Comparison of ENCODE assay signal across 1 cellular context in the genomic region with DNA sequence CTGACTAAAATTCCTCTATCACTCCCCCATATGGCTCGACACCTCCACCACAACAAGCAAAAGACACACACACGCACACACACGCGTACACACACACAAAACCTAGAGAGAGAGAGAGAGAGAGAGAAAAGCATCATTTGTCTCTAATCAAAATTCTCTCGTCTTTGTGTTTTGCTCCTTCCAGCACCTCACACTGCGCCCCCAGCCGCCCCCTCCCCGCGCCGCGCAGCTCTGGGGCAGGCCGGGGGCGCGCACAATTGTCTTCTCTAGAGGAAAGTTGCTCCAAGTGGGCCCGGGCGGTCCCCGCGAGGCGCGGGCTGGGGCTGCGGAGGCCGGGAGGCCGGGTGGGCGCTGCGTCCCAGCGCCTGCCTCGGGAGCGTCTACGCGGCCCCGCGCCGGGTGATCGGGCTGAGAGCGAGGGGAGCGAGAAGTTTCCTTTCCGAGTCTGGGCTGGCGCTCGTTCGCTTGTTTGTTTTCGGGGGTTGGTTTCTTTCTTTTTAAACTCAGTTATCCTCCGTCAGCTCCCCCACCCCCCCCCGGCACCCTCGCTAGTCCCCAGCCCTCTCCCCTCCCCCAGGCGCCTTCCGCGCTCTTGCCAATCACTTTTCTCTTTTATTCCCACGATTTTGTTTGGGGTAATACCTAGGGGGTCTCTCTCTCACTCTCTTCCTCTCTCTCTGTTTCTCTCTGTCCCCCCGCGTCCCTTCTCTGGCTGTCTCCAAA.
TF ChIP-seq lines count a peak whose summit lies in the region.

No MANE protein-coding gene starts in this region.

TF ChIP-seq in K562, 482 proteins besides CTCF, POLR2A, EP300 and RAD21 (continued from another document and continues in another):
- TF ChIP-seq YY1 (IDR thresholded peaks at IDR 0.05; ENCODE audit: borderline replicate concordance in 1 of 3, control insufficient read depth in 1 of 3, extremely low read depth in 1 of 3, insufficient read depth in 3 of 3, insufficient read length in 1 of 3, insufficient replicate concordance in 2 of 3, low read depth in 1 of 3, low read length in 2 of 3) (peak in 1 of 3 experiments; percentile 8), U2AF1 (optimal IDR thresholded peaks at IDR 0.05; ENCODE audit: low read depth, low read length) (peak; percentile 15), ZNF830 (CRISPR knock-in tag; IDR thresholded peaks at IDR 0.05) (no peak), RBM17 (IDR thresholded peaks at IDR 0.05; ENCODE audit: borderline replicate concordance, low read depth, low read length) (no peak), NCOA1 (IDR thresholded peaks at IDR 0.05; ENCODE audit: low read depth) (no peak), NCOA2 (IDR thresholded peaks at IDR 0.05; ENCODE audit: partially characterized antibody in 2 of 2) (no peak), ZNF79 (CRISPR knock-in tag; IDR thresholded peaks at IDR 0.05; ENCODE audit: low read depth) (no peak), TAF15 (IDR thresholded peaks at IDR 0.05; ENCODE audit: low read depth, low read length) (no peak), FOXP1 (CRISPR knock-in tag; IDR thresholded peaks at IDR 0.05) (no peak), TCF3 (CRISPR knock-in tag; IDR thresholded peaks at IDR 0.05) (no peak), CCAR2 (IDR thresholded peaks at IDR 0.05; ENCODE audit: low read depth, low read length) (no peak), ZFPM2 (CRISPR knock-in tag; IDR thresholded peaks at IDR 0.05) (no peak), PHTF2 (CRISPR knock-in tag; IDR thresholded peaks at IDR 0.05) (no peak), PCBP1 (IDR thresholded peaks at IDR 0.05; ENCODE audit: low read depth, low read length, poor library complexity, severe bottlenecking) (peak; percentile 36), ZNF282 (CRISPR knock-in tag; IDR thresholded peaks at IDR 0.05) (no peak), GABPB2 (CRISPR knock-in tag; conservative IDR thresholded peaks at IDR 0.05) (no peak), MAFG (tag; conservative IDR thresholded peaks at IDR 0.05) (no peak), BHLHE40 (IDR thresholded peaks at IDR 0.05; ENCODE audit: low read length) (no peak), ARHGAP35 (IDR thresholded peaks at IDR 0.05; ENCODE audit: partially characterized antibody) (no peak), HDAC3 (IDR thresholded peaks at IDR 0.05; ENCODE audit: borderline replicate concordance, partially characterized antibody) (no peak), RBM14 (IDR thresholded peaks at IDR 0.05; ENCODE audit: borderline replicate concordance, insufficient read depth, low read depth, low read length) (no peak), LEF1 (IDR thresholded peaks at IDR 0.05) (no peak), CBX8 (IDR thresholded peaks at IDR 0.05; ENCODE audit: borderline replicate concordance, extremely low read depth, low read depth, low read length, poor library complexity, severe bottlenecking) (no peak), ZNF143 (CRISPR knock-in tag; IDR thresholded peaks at IDR 0.05) (no peak), CCNT2 (IDR thresholded peaks at IDR 0.05; ENCODE audit: borderline replicate concordance, extremely low read depth, insufficient read length, low read depth, low read length) (peak; percentile 56), ZBED1 (IDR thresholded peaks at IDR 0.05) (no peak), SUPT5H (IDR thresholded peaks at IDR 0.05) (peak; percentile 44; the same call in 1 of the 2 replicates), ILK (tag; IDR thresholded peaks at IDR 0.05; ENCODE audit: borderline replicate concordance, low read depth) (no peak), ZNF354B (CRISPR knock-in tag; IDR thresholded peaks at IDR 0.05) (no peak), HNRNPLL (IDR thresholded peaks at IDR 0.05; ENCODE audit: low read depth, low read length, poor library complexity, severe bottlenecking) (no peak), KLF6 (CRISPR knock-in tag; IDR thresholded peaks at IDR 0.05; ENCODE audit: borderline replicate concordance) (no peak), CBX5 (IDR thresholded peaks at IDR 0.05; ENCODE audit: borderline replicate concordance, low read depth) (no peak), MEIS2 (IDR thresholded peaks at IDR 0.05; ENCODE audit: partially characterized antibody) (no peak), BRD9 (IDR thresholded peaks at IDR 0.05; ENCODE audit: low read depth, partially characterized antibody) (peak; percentile 23), ARID2 (IDR thresholded peaks at IDR 0.05) (no peak), TRIM28 (IDR thresholded peaks at IDR 0.05) (no peak), CREB1 (IDR thresholded peaks at IDR 0.05) (no peak), CREB1 (CRISPR knock-in tag; IDR thresholded peaks at IDR 0.05) (no peak), ZNF174 (CRISPR knock-in tag; IDR thresholded peaks at IDR 0.05) (0 out of 2 replicates have a peak, but pooled peaks have one; percentile 30), MAFK (IDR thresholded peaks at IDR 0.05; ENCODE audit: low read length) (no peak), ZNF3 (CRISPR knock-in tag; IDR thresholded peaks at IDR 0.05) (no peak), ETV5 (CRISPR knock-in tag; IDR thresholded peaks at IDR 0.05; ENCODE audit: low read depth) (no peak), ZNF589 (CRISPR knock-in tag; IDR thresholded peaks at IDR 0.05; ENCODE audit: low read depth) (no peak), ZNF140 (CRISPR knock-in tag; IDR thresholded peaks at IDR 0.05) (no peak), BMI1 (IDR thresholded peaks at IDR 0.05; ENCODE audit: low read length) (no peak), HDAC8 (tag; IDR thresholded peaks at IDR 0.05) (no peak), JUN (IDR thresholded peaks at IDR 0.05; ENCODE audit: borderline replicate concordance, low read depth, low read length) (no peak), JUN (CRISPR knock-in tag; IDR thresholded peaks at IDR 0.05; ENCODE audit: borderline replicate concordance) (no peak), SMAD4 (CRISPR knock-in tag; conservative IDR thresholded peaks at IDR 0.05) (peak; percentile 53)
- TF ChIP-seq, protein P1, sequence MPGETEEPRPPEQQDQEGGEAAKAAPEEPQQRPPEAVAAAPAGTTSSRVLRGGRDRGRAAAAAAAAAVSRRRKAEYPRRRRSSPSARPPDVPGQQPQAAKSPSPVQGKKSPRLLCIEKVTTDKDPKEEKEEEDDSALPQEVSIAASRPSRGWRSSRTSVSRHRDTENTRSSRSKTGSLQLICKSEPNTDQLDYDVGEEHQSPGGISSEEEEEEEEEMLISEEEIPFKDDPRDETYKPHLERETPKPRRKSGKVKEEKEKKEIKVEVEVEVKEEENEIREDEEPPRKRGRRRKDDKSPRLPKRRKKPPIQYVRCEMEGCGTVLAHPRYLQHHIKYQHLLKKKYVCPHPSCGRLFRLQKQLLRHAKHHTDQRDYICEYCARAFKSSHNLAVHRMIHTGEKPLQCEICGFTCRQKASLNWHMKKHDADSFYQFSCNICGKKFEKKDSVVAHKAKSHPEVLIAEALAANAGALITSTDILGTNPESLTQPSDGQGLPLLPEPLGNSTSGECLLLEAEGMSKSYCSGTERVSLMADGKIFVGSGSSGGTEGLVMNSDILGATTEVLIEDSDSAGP (CRISPR knock-in tag; IDR thresholded peaks at IDR 0.05): no peak
- TF ChIP-seq, protein P2, sequence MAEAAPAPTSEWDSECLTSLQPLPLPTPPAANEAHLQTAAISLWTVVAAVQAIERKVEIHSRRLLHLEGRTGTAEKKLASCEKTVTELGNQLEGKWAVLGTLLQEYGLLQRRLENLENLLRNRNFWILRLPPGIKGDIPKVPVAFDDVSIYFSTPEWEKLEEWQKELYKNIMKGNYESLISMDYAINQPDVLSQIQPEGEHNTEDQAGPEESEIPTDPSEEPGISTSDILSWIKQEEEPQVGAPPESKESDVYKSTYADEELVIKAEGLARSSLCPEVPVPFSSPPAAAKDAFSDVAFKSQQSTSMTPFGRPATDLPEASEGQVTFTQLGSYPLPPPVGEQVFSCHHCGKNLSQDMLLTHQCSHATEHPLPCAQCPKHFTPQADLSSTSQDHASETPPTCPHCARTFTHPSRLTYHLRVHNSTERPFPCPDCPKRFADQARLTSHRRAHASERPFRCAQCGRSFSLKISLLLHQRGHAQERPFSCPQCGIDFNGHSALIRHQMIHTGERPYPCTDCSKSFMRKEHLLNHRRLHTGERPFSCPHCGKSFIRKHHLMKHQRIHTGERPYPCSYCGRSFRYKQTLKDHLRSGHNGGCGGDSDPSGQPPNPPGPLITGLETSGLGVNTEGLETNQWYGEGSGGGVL (CRISPR knock-in tag; IDR thresholded peaks at IDR 0.05): no peak
- TF ChIP-seq, protein P3, sequence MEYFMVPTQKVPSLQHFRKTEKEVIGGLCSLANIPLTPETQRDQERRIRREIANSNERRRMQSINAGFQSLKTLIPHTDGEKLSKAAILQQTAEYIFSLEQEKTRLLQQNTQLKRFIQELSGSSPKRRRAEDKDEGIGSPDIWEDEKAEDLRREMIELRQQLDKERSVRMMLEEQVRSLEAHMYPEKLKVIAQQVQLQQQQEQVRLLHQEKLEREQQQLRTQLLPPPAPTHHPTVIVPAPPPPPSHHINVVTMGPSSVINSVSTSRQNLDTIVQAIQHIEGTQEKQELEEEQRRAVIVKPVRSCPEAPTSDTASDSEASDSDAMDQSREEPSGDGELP (CRISPR knock-in tag; IDR thresholded peaks at IDR 0.05; ENCODE audit: borderline replicate concordance): no peak
- TF ChIP-seq, protein P4, sequence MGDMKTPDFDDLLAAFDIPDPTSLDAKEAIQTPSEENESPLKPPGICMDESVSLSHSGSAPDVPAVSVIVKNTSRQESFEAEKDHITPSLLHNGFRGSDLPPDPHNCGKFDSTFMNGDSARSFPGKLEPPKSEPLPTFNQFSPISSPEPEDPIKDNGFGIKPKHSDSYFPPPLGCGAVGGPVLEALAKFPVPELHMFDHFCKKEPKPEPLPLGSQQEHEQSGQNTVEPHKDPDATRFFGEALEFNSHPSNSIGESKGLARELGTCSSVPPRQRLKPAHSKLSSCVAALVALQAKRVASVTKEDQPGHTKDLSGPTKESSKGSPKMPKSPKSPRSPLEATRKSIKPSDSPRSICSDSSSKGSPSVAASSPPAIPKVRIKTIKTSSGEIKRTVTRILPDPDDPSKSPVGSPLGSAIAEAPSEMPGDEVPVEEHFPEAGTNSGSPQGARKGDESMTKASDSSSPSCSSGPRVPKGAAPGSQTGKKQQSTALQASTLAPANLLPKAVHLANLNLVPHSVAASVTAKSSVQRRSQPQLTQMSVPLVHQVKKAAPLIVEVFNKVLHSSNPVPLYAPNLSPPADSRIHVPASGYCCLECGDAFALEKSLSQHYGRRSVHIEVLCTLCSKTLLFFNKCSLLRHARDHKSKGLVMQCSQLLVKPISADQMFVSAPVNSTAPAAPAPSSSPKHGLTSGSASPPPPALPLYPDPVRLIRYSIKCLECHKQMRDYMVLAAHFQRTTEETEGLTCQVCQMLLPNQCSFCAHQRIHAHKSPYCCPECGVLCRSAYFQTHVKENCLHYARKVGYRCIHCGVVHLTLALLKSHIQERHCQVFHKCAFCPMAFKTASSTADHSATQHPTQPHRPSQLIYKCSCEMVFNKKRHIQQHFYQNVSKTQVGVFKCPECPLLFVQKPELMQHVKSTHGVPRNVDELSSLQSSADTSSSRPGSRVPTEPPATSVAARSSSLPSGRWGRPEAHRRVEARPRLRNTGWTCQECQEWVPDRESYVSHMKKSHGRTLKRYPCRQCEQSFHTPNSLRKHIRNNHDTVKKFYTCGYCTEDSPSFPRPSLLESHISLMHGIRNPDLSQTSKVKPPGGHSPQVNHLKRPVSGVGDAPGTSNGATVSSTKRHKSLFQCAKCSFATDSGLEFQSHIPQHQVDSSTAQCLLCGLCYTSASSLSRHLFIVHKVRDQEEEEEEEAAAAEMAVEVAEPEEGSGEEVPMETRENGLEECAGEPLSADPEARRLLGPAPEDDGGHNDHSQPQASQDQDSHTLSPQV (IDR thresholded peaks at IDR 0.05): peak; percentile 40; the same call in 1 of the 2 replicates
- TF ChIP-seq, protein P5, sequence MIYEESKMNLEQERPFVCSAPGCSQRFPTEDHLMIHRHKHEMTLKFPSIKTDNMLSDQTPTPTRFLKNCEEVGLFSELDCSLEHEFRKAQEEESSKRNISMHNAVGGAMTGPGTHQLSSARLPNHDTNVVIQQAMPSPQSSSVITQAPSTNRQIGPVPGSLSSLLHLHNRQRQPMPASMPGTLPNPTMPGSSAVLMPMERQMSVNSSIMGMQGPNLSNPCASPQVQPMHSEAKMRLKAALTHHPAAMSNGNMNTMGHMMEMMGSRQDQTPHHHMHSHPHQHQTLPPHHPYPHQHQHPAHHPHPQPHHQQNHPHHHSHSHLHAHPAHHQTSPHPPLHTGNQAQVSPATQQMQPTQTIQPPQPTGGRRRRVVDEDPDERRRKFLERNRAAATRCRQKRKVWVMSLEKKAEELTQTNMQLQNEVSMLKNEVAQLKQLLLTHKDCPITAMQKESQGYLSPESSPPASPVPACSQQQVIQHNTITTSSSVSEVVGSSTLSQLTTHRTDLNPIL (CRISPR knock-in tag; IDR thresholded peaks at IDR 0.05): no peak
- TF ChIP-seq, protein P6, sequence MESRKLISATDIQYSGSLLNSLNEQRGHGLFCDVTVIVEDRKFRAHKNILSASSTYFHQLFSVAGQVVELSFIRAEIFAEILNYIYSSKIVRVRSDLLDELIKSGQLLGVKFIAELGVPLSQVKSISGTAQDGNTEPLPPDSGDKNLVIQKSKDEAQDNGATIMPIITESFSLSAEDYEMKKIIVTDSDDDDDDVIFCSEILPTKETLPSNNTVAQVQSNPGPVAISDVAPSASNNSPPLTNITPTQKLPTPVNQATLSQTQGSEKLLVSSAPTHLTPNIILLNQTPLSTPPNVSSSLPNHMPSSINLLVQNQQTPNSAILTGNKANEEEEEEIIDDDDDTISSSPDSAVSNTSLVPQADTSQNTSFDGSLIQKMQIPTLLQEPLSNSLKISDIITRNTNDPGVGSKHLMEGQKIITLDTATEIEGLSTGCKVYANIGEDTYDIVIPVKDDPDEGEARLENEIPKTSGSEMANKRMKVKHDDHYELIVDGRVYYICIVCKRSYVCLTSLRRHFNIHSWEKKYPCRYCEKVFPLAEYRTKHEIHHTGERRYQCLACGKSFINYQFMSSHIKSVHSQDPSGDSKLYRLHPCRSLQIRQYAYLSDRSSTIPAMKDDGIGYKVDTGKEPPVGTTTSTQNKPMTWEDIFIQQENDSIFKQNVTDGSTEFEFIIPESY (CRISPR knock-in tag; IDR thresholded peaks at IDR 0.05): no peak
- TF ChIP-seq, protein P7, sequence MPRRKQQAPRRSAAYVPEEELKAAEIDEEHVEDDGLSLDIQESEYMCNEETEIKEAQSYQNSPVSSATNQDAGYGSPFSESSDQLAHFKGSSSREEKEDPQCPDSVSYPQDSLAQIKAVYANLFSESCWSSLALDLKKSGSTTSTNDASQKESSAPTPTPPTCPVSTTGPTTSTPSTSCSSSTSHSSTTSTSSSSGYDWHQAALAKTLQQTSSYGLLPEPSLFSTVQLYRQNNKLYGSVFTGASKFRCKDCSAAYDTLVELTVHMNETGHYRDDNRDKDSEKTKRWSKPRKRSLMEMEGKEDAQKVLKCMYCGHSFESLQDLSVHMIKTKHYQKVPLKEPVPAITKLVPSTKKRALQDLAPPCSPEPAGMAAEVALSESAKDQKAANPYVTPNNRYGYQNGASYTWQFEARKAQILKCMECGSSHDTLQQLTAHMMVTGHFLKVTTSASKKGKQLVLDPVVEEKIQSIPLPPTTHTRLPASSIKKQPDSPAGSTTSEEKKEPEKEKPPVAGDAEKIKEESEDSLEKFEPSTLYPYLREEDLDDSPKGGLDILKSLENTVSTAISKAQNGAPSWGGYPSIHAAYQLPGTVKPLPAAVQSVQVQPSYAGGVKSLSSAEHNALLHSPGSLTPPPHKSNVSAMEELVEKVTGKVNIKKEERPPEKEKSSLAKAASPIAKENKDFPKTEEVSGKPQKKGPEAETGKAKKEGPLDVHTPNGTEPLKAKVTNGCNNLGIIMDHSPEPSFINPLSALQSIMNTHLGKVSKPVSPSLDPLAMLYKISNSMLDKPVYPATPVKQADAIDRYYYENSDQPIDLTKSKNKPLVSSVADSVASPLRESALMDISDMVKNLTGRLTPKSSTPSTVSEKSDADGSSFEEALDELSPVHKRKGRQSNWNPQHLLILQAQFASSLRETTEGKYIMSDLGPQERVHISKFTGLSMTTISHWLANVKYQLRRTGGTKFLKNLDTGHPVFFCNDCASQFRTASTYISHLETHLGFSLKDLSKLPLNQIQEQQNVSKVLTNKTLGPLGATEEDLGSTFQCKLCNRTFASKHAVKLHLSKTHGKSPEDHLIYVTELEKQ (CRISPR knock-in tag; IDR thresholded peaks at IDR 0.05): no peak
